In the genomic region with DNA sequence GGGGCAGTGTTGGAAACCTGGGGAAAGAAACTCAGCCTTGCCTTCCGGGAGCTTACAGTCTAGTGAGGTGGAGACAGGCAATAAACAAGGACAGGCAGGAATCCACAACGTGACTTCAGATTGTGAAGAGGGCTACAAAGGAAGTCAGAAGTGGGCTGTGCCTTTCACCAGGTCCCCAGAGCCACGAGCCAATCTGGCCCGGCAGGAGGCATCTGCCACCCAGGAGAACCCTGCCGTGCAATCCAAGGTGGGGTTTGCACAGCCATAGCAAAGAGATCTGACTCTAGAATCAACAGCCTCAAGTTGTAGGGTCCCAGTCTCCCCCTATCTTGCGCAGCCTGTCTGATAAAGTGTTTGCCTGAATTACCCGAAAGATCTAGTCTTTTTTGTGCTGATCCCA, we compare ENCODE assay signal across 17 cellular contexts. TPM values are rescaled to one million over a fixed set of nuclear protein-coding genes. Genes with fewer than 3 reads are reported as not detected.
A peak's percentile ranks its signal among the peaks of the same experiment; 100 is the strongest.
DNase-seq lines count a peak whose midpoint lies in the region; ATAC-seq, FAIRE-seq and TF ChIP-seq lines count a peak whose summit lies in the region.
"Had no signal": no experiment of that assay in that cellular context is flagged by ENCODE, and none has a peak within 500 bp of the region (broad histone marks: within the 10 kb centered on the region; RNA-seq: fewer than 3 reads in every experiment).

No MANE protein-coding gene starts in this region.

- H3K9me3 ChIP-seq in HUES48 (ENCODE audit: control insufficient read depth, insufficient read depth, low read length) (no peaks in the 10 kb centered on the region), K562 (replicated peaks; ENCODE audit: control insufficient read depth, insufficient read depth, low read depth, low read length) (no peaks in the 10 kb centered on the region), upper lobe of right lung (no peaks in the 10 kb centered on the region)

- H3K4me2 ChIP-seq in K562 (ENCODE audit: insufficient read depth, low read length): no peak overlapping the region

- H3K4me3 ChIP-seq in HUES48 (ENCODE audit: low read depth, low read length) (peak overlapping the region; percentile 17; the same call in 1 of the 2 replicates), K562 (no peak overlapping the region), upper lobe of right lung (no peak overlapping the region)
- H3K4me3 ChIP-seq: cardiac muscle cell had no signal

- in situ Hi-C loops in K562 (cut with MboI): loop anchor here (5.0 kb wide), 1 partner anchor 82 kb away; no protein-coding TSS in a partner anchor

- H3K36me3 ChIP-seq in HUES48 (ENCODE audit: control insufficient read depth, insufficient read depth, low read length) (no peaks in the 10 kb centered on the region), K562 (ENCODE audit: control insufficient read depth, insufficient read depth, low read length) (no peaks in the 10 kb centered on the region), upper lobe of right lung (no peaks in the 10 kb centered on the region)
- H3K36me3 ChIP-seq: BE2C, cardiac muscle cell had no signal

- H3K27ac ChIP-seq in HUES48 (ENCODE audit: low read depth, low read length) (no peak overlapping the region), K562 (ENCODE audit: extremely low read depth, low read depth, low read length) (no peak overlapping the region), upper lobe of right lung (no peak overlapping the region)
- H3K27ac ChIP-seq: cardiac muscle cell had no signal

- no peak overlapping the region for H3K9ac ChIP-seq in HUES48 (ENCODE audit: low read depth, low read length)
- H3K9ac ChIP-seq in K562 (ENCODE audit: insufficient read depth in 1 of 2, low read depth in 2 of 2, low read length in 2 of 2): no peak overlapping the region

- H3K9me3 Mint-ChIP-seq in stimulated activated effector memory CD8-positive, alpha-beta T cell treated with anti-CD3 and anti-CD28 coated beads, Interleukin-12 subunit alpha, Interleukin-12 subunit beta, amount 100 ng/mL, for 72 hours: no peaks in the 10 kb centered on the region
- no peaks in the 10 kb centered on the region for H3K9me3 Mint-ChIP-seq in mesothelial cell of epicardium

- intact Hi-C loops in K562 (cut with micrococcal nuclease) (loop anchor here (2.0 to 10.0 kb wide), 3 partner anchors 21 to 315 kb away; no protein-coding TSS in a partner anchor), upper lobe of right lung (cut with DNase I) (no loop called here)

- H3K27me3 ChIP-seq in HUES48 (ENCODE audit: control insufficient read depth, insufficient read depth, low read length) (peaks cover 95% of the 10 kb centered on the region), K562 (ENCODE audit: control insufficient read depth in 2 of 2, insufficient read depth in 2 of 2, low read length in 2 of 2) (peaks cover 32 to 73% of the 10 kb centered on the region in 2 experiments), upper lobe of right lung (peaks cover 98% of the 10 kb centered on the region)

- no TSS peak for BruUV-seq in K562 (replicated peaks; lab: Mats Ljungman, UMichigan)

- POLR2A ChIA-PET in K562 (lab: Yijun Ruan, JAX): interaction anchor here (0.6 kb wide), 1 partner anchor 28 kb away, joined by 3 read pairs; no protein-coding TSS in a partner anchor

- H3K4me3 Mint-ChIP-seq in stimulated activated effector memory CD8-positive, alpha-beta T cell treated with anti-CD3 and anti-CD28 coated beads, Interleukin-12 subunit alpha, Interleukin-12 subunit beta, amount 100 ng/mL, for 72 hours: peak overlapping the region; percentile 64
- H3K4me3 Mint-ChIP-seq in mesothelial cell of epicardium: no peak overlapping the region

- no peak overlapping the region for H2AFZ ChIP-seq in K562 (ENCODE audit: low read depth, low read length)

- H3K4me1 Mint-ChIP-seq in stimulated activated effector memory CD8-positive, alpha-beta T cell treated with anti-CD3 and anti-CD28 coated beads, Interleukin-12 subunit alpha, Interleukin-12 subunit beta, amount 100 ng/mL, for 72 hours: peaks cover 68% of the 10 kb centered on the region
- peaks cover 31% of the 10 kb centered on the region for H3K4me1 Mint-ChIP-seq in mesothelial cell of epicardium

- no peak overlapping the region for H3K27ac Mint-ChIP-seq in stimulated activated effector memory CD8-positive, alpha-beta T cell treated with anti-CD3 and anti-CD28 coated beads, Interleukin-12 subunit alpha, Interleukin-12 subunit beta, amount 100 ng/mL, for 72 hours
- no peak overlapping the region for H3K27ac Mint-ChIP-seq in mesothelial cell of epicardium

- ATAC-seq in K562 (no peak), HG03045 (IDR thresholded peaks at IDR 0.05; ENCODE audit: unreplicated experiment) (no peak), upper lobe of right lung (no peak)
- ATAC-seq in stimulated activated effector memory CD8-positive, alpha-beta T cell treated with anti-CD3 and anti-CD28 coated beads, Interleukin-12 subunit alpha, Interleukin-12 subunit beta, amount 100 ng/mL, for 72 hours: no peak

- CTCF ChIA-PET in K562 (lab: Yijun Ruan, JAX; ENCODE audit: low intra/inter-chr PET ratio): interaction anchor here (0.6 to 3.9 kb wide), 3 partner anchors 84 to 786 kb away, joined by 3 to 22 read pairs (median 3); no protein-coding TSS in a partner anchor

- TF ChIP-seq POLR2A in K562 (conservative IDR thresholded peaks at IDR 0.05): no peak

- TF ChIP-seq RAD21 in K562 (CRISPR knock-in tag; conservative IDR thresholded peaks at IDR 0.05 in 1 of 2, IDR thresholded peaks at IDR 0.05 in 1 of 2): no peak

- no peak for FAIRE-seq in K562 (lab: Jason Lieb, UNC)
- FAIRE-seq: endothelial cell of umbilical vein, TTC549 had no signal

- H4K20me1 ChIP-seq in K562 (replicated peaks; ENCODE audit: control insufficient read depth, insufficient read depth, low read length): no peaks in the 10 kb centered on the region; the same call in 1 of the 2 replicates

- H3K4me1 ChIP-seq in HUES48 (ENCODE audit: control insufficient read depth, insufficient read depth, low read length): peaks cover 42% of the 10 kb centered on the region
- peaks cover 8 to 42% of the 10 kb centered on the region in 2 experiments; a peak in 4 of 5 replicates for H3K4me1 ChIP-seq in K562 (replicated peaks in 1 of 2; ENCODE audit: control insufficient read depth in 2 of 2, insufficient read depth in 2 of 2, low read length in 2 of 2)
- H3K4me1 ChIP-seq in upper lobe of right lung: peaks cover 12% of the 10 kb centered on the region
- H3K4me1 ChIP-seq: BE2C had no signal

- H3K9me1 ChIP-seq in K562 (ENCODE audit: control insufficient read depth, insufficient read depth, low read length): no peaks in the 10 kb centered on the region

- DNase-seq in activated CD8-positive, alpha-beta memory T cell treated with anti-CD3 and anti-CD28 coated beads, Interleukin-2, amount 50 U/mL, for 48 hours: peak; percentile 55
- no peak for DNase-seq in activated CD8-positive, alpha-beta memory T cell treated with anti-CD3 and anti-CD28 coated beads, Interleukin-2, amount 50 U/mL, for 4 hours
- DNase-seq in K562 (ENCODE audit: extremely low read depth in 1 of 4, low spot score in 3 of 4): no peak
- DNase-seq in stimulated activated effector memory CD8-positive, alpha-beta T cell treated with anti-CD3 and anti-CD28 coated beads, Interleukin-12 subunit alpha, Interleukin-12 subunit beta, amount 100 ng/mL, for 72 hours (ENCODE audit: low spot score in 2 of 2): no peak
- DNase-seq in mesothelial cell of epicardium (ENCODE audit: low spot score in 2 of 2, unreplicated experiment in 2 of 2): no peak
- DNase-seq in upper lobe of right lung: no peak
- DNase-seq: BE2C; islet precursor cell; NK-92 treated with Interleukin-12 subunit alpha and Interleukin-12 subunit beta, amount 100 ng/mL, for 24 hours; SIG-M5 had no signal

- H3K36me3 Mint-ChIP-seq in stimulated activated effector memory CD8-positive, alpha-beta T cell treated with anti-CD3 and anti-CD28 coated beads, Interleukin-12 subunit alpha, Interleukin-12 subunit beta, amount 100 ng/mL, for 72 hours: peaks cover 27% of the 10 kb centered on the region
- no peaks in the 10 kb centered on the region for H3K36me3 Mint-ChIP-seq in mesothelial cell of epicardium

- TF ChIP-seq EP300 in K562 (IDR thresholded peaks at IDR 0.05; ENCODE audit: low read length): no peak

- TF ChIP-seq CTCF in K562 (IDR thresholded peaks at IDR 0.05 in 2 of 3, conservative IDR thresholded peaks at IDR 0.05 in 1 of 3; ENCODE audit: insufficient read depth in 2 of 3, low read depth in 1 of 3, low read length in 3 of 3) (no peak), mesothelial cell of epicardium (IDR thresholded peaks at IDR 0.05; ENCODE audit: unreplicated experiment) (no peak), upper lobe of right lung (IDR thresholded peaks at IDR 0.05) (no peak)

- no peaks in the 10 kb centered on the region for H3K79me2 ChIP-seq in K562 (ENCODE audit: control insufficient read depth, insufficient read depth, low read length)

- WGBS in K562 (ENCODE audit: insufficient coverage, low coverage, missing lambda C conversion rate): 43% methylated on average over 7 of the region's 7 CpGs

- H3K27me3 Mint-ChIP-seq in mesothelial cell of epicardium (ENCODE audit: low read depth): peaks cover 99% of the 10 kb centered on the region

RNA-seq across cellular contexts. Expression of a gene that starts 5.5 kb away (rescaled TPM):
- total RNA-seq in K562 (2011; cell fraction: chromatin; rRNA removed; ENCODE audit: low replicate concordance): 0.16 TPM in 1 of 2 replicates, not detected in the other
- not detected in 2 replicates for total RNA-seq in K562 (2011; cell fraction: nucleolus; rRNA removed)
- total RNA-seq in K562 (2011; cell fraction: nucleoplasm; rRNA removed): 0.23 TPM in 1 of 2 replicates, not detected in the other
- total RNA-seq in K562 (2014; rRNA removed) (not detected in 2 replicates), K562 (2014; rRNA removed; fragmentation: Illumina TruSeq; extraction: Trizol) (not detected in 2 replicates), K562 (2015; rRNA removed; fragmentation: Illumina TruSeq; extraction: Trizol) (not detected in 2 replicates), K562 (2021) (not detected in 2 replicates), mesothelial cell of epicardium (not detected in 3 replicates), upper lobe of right lung (not detected)
- polyA plus RNA-seq in K562 (2011; rRNA removed) (not detected in 2 replicates), K562 (2014; fragmentation: Illumina TruSeq; extraction: Trizol) (not detected in 2 replicates), K562 (2014; fragmentation: Nextera tagmentation; extraction: Ambion mirVana) (not detected), K562 (2014; rRNA removed) (not detected in 2 replicates)
- not detected in 2 replicates for polyA plus RNA-seq in K562 (2011; cell fraction: cytosol; rRNA removed)
- not detected in 2 replicates for polyA plus RNA-seq in K562 (2011; cell fraction: nucleus; rRNA removed)
- polyA plus RNA-seq in K562 (2012): not detected in 2 replicates
- not detected in 2 replicates for polyA minus RNA-seq in K562 (2011; rRNA and poly(A)+ RNA removed)
- polyA minus RNA-seq in K562 (2011; cell fraction: cytosol; rRNA and poly(A)+ RNA removed): not detected in 2 replicates
- polyA minus RNA-seq in K562 (2011; cell fraction: nucleus; rRNA and poly(A)+ RNA removed): not detected in 2 replicates
- total RNA-seq: cardiac muscle cell, endothelial cell of umbilical vein, pulmonary artery endothelial cell, urinary bladder had no signal
- polyA plus RNA-seq: cardiac muscle cell, urinary bladder had no signal

RNA-seq across cellular contexts. Expression of a gene that starts 18.5 kb away (rescaled TPM):
- total RNA-seq in K562 (2011; cell fraction: chromatin; rRNA removed; ENCODE audit: low replicate concordance): 11.8 and 15.9 TPM in 2 replicates
- total RNA-seq in K562 (2011; cell fraction: nucleolus; rRNA removed): 12.8 and 14.1 TPM in 2 replicates
- total RNA-seq in K562 (2011; cell fraction: nucleoplasm; rRNA removed): 7.4 and 11.3 TPM in 2 replicates
- 14.0 and 14.5 TPM in 2 replicates for total RNA-seq in K562 (2014; rRNA removed)
- total RNA-seq in K562 (2014; rRNA removed; fragmentation: Illumina TruSeq; extraction: Trizol): 9.5 and 10.0 TPM in 2 replicates
- 11.4 and 12.0 TPM in 2 replicates for total RNA-seq in K562 (2015; rRNA removed; fragmentation: Illumina TruSeq; extraction: Trizol)
- 13.5 and 14.8 TPM in 2 replicates for total RNA-seq in K562 (2021)
- 18.3 and 18.8 TPM in 2 replicates for polyA plus RNA-seq in K562 (2011; rRNA removed)
- 10.7 and 12.8 TPM in 2 replicates for polyA plus RNA-seq in K562 (2011; cell fraction: cytosol; rRNA removed)
- polyA plus RNA-seq in K562 (2011; cell fraction: nucleus; rRNA removed): 54.9 and 59.6 TPM in 2 replicates
- 9.3 and 10.8 TPM in 2 replicates for polyA plus RNA-seq in K562 (2012)
- polyA plus RNA-seq in K562 (2014; fragmentation: Illumina TruSeq; extraction: Trizol): 10.2 and 12.9 TPM in 2 replicates
- polyA plus RNA-seq in K562 (2014; fragmentation: Nextera tagmentation; extraction: Ambion mirVana): 1 to 10 TPM in 1 of 2 experiments, under 1 TPM in 1; 0.93 to 1.8 TPM
- polyA plus RNA-seq in K562 (2014; rRNA removed): 17.7 and 17.9 TPM in 2 replicates
- 10.3 and 11.8 TPM in 2 replicates for polyA minus RNA-seq in K562 (2011; rRNA and poly(A)+ RNA removed)
- polyA minus RNA-seq in K562 (2011; cell fraction: cytosol; rRNA and poly(A)+ RNA removed): 6.7 and 9.8 TPM in 2 replicates
- polyA minus RNA-seq in K562 (2011; cell fraction: nucleus; rRNA and poly(A)+ RNA removed): 18.0 and 22.7 TPM in 2 replicates
- total RNA-seq in mesothelial cell of epicardium: 9.5 to 9.7 TPM (median 9.5 TPM) in 3 replicates
- total RNA-seq in upper lobe of right lung: 7.0 TPM
